Comparison of ENCODE assay signal across 19 cellular contexts in the genomic region with DNA sequence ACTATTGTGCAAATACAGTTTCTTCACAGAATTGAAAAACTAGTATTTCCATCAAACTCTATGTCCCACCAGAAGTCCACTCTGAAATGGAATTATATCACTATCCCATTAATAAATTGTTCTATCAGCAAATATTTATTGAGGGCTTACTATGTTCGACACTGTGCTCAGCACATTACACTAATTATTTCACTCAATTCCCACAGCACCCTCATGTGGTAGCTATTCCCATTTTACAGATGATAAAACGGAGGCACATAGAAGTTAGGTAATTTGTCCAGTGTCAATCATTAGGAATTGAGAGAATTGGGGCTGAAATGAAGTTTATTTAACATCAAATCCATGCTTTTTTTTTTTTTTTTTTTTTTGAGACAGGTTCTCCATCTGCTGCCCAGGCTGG. TPM values are rescaled to one million over a fixed set of nuclear protein-coding genes. Genes with fewer than 3 reads are reported as not detected.
DNase-seq lines count a peak whose midpoint lies in the region; ATAC-seq and TF ChIP-seq lines count a peak whose summit lies in the region.
"Had no signal": no experiment of that assay in that cellular context is flagged by ENCODE, and none has a peak within 500 bp of the region (broad histone marks: within the 10 kb centered on the region; RNA-seq: fewer than 3 reads in every experiment).

No MANE protein-coding gene starts in this region.

- H3K27me3 ChIP-seq in SK-N-SH (ENCODE audit: insufficient read depth): no peaks in the 10 kb centered on the region
- H3K27me3 ChIP-seq in brain microvascular endothelial cell (replicated peaks): no peaks in the 10 kb centered on the region
- H3K27me3 ChIP-seq: left lung, upper lobe of left lung had no signal

- no peaks in the 10 kb centered on the region for H3K9me2 ChIP-seq in SK-N-SH

- H3K4me1 Mint-ChIP-seq in osteocyte (ENCODE audit: unreplicated experiment) (peaks cover 1% of the 10 kb centered on the region), T-cell (no peaks in the 10 kb centered on the region)
- H3K4me1 Mint-ChIP-seq in activated CD4-positive, alpha-beta memory T cell treated with anti-CD3 and anti-CD28 coated beads for 36 hours (ENCODE audit: low read depth): peaks cover 4% of the 10 kb centered on the region
- H3K4me1 Mint-ChIP-seq: brain had no signal

- H3K27ac Mint-ChIP-seq in osteocyte (ENCODE audit: unreplicated experiment) (no peak overlapping the region), T-cell (no peak overlapping the region)
- H3K27ac Mint-ChIP-seq in activated CD4-positive, alpha-beta memory T cell treated with anti-CD3 and anti-CD28 coated beads for 36 hours: no peak overlapping the region
- H3K27ac Mint-ChIP-seq: activated naive CD4-positive, alpha-beta T cell treated with anti-CD3 and anti-CD28 coated beads for 36 hours; brain; stimulated activated naive CD8-positive, alpha-beta T cell treated with anti-CD3 and anti-CD28 coated beads, Interleukin-15, Interleukin-2, amounts not matched to agents 100 ng/mL and 50 ng/mL, for 24 hours; T-helper 2 cell treated with Interferon-gamma antibody and Interleukin-4, amounts not matched to agents 5 μg/mL and 100 μg/mL, for 36 hours had no signal

- H3K27me3 Mint-ChIP-seq in osteocyte (ENCODE audit: unreplicated experiment) (no peaks in the 10 kb centered on the region), T-cell (peaks cover 17 to 27% of the 10 kb centered on the region in 2 donors)
- H3K27me3 Mint-ChIP-seq in activated CD4-positive, alpha-beta memory T cell treated with anti-CD3 and anti-CD28 coated beads for 36 hours: peaks cover 7% of the 10 kb centered on the region
- H3K27me3 Mint-ChIP-seq: brain had no signal

- H3K36me3 ChIP-seq in SK-N-SH (replicated peaks in 1 of 2; ENCODE audit: control insufficient read depth in 1 of 2, insufficient read depth in 2 of 2, low read length in 1 of 2): no peaks in the 10 kb centered on the region
- no peaks in the 10 kb centered on the region for H3K36me3 ChIP-seq in brain microvascular endothelial cell (replicated peaks)
- H3K36me3 ChIP-seq: left lung, upper lobe of left lung had no signal

- H3K27ac ChIP-seq in SK-N-SH (ENCODE audit: low read depth in 2 of 2, low read length in 1 of 2) (no peak overlapping the region), brain microvascular endothelial cell (no peak overlapping the region)
- H3K27ac ChIP-seq: left lung, upper lobe of left lung had no signal

- in situ Hi-C loops in brain microvascular endothelial cell (cut with HindIII; ENCODE audit: low pct_ligation_motif_present, low sequenced_read_pairs): no loop called here

- CTCF ChIA-PET in SK-N-SH (lab: Yijun Ruan, JAX) (interaction anchor here (0.7 to 1.4 kb wide), 3 partner anchors 9 to 45 kb away, joined by 3 to 4 read pairs (median 3); no protein-coding TSS in a partner anchor), T-cell (lab: Charles Lee) (interaction anchor here in 1 of 2 donors (1.2 kb wide), 1 partner anchor 764 kb away, joined by 3 read pairs; no protein-coding TSS in a partner anchor)
- CTCF ChIA-PET in activated CD4-positive, alpha-beta memory T cell treated with anti-CD3 and anti-CD28 coated beads for 36 hours (lab: Charles Lee): interaction anchor here (0.6 to 2.1 kb wide), 4 partner anchors 45 to 157 kb away, joined by 3 to 8 read pairs (median 4); no protein-coding TSS in a partner anchor

- no peak overlapping the region for H2AFZ ChIP-seq in SK-N-SH (ENCODE audit: low read depth)

- peak; percentile 23; the same call in 1 of the 2 replicates for TF ChIP-seq RAD21 in SK-N-SH (IDR thresholded peaks at IDR 0.05; ENCODE audit: low read length)

- ATAC-seq in SK-N-SH treated with all-trans-retinoic acid at 6 μM for 48 hours (no peak), T-cell (replicated peaks in 1 of 4) (no peak), GM18909 (IDR thresholded peaks at IDR 0.05; ENCODE audit: poor library complexity, unreplicated experiment) (no peak)
- ATAC-seq: left lung had no signal

- no peaks in the 10 kb centered on the region for H3K79me2 ChIP-seq in SK-N-SH (ENCODE audit: insufficient read depth)

- H3K9me3 Mint-ChIP-seq in osteocyte (ENCODE audit: unreplicated experiment): peaks cover 2% of the 10 kb centered on the region
- H3K9me3 Mint-ChIP-seq in T-cell: peaks cover 0 to 2% (median 2%) of the 10 kb centered on the region in 3 donors
- H3K9me3 Mint-ChIP-seq in activated CD4-positive, alpha-beta memory T cell treated with anti-CD3 and anti-CD28 coated beads for 36 hours: peaks cover 1% of the 10 kb centered on the region

- peaks cover 8% of the 10 kb centered on the region for H3F3A ChIP-seq in SK-N-SH (replicated peaks; ENCODE audit: insufficient read depth)

- TF ChIP-seq EP300 in SK-N-SH (IDR thresholded peaks at IDR 0.05; ENCODE audit: borderline replicate concordance in 1 of 2, low read depth in 1 of 2, low read length in 1 of 2): no peak

- TF ChIP-seq CTCF in SK-N-SH (IDR thresholded peaks at IDR 0.05) (peak; percentile 43), brain microvascular endothelial cell (IDR thresholded peaks at IDR 0.05; ENCODE audit: low read depth, low read length, missing control alignments) (peak; percentile 10), osteocyte (IDR thresholded peaks at IDR 0.05) (peak; percentile 27)

- no peaks in the 10 kb centered on the region for H3K36me3 Mint-ChIP-seq in osteocyte (ENCODE audit: unreplicated experiment)
- H3K36me3 Mint-ChIP-seq in T-cell: no peaks in the 10 kb centered on the region
- peaks cover 2% of the 10 kb centered on the region for H3K36me3 Mint-ChIP-seq in activated CD4-positive, alpha-beta memory T cell treated with anti-CD3 and anti-CD28 coated beads for 36 hours
- H3K36me3 Mint-ChIP-seq: brain had no signal

- H3K4me3 ChIP-seq in SK-N-SH (ENCODE audit: low read depth in 2 of 2, low read length in 1 of 2) (no peak overlapping the region), brain microvascular endothelial cell (ENCODE audit: low read depth, low read length) (no peak overlapping the region)
- H3K4me3 ChIP-seq: left lung, upper lobe of left lung had no signal

- POLR2A ChIA-PET in SK-N-SH (lab: Yijun Ruan, JAX) (no interaction called here), T-cell (lab: Charles Lee) (no interaction called here)
- POLR2A ChIA-PET in activated CD4-positive, alpha-beta memory T cell treated with anti-CD3 and anti-CD28 coated beads for 36 hours (lab: Charles Lee): no interaction called here

- H3K4me3 Mint-ChIP-seq in osteocyte (ENCODE audit: unreplicated experiment): no peak overlapping the region
- no peak overlapping the region for H3K4me3 Mint-ChIP-seq in T-cell
- H3K4me3 Mint-ChIP-seq in activated CD4-positive, alpha-beta memory T cell treated with anti-CD3 and anti-CD28 coated beads for 36 hours: no peak overlapping the region
- H3K4me3 Mint-ChIP-seq: activated naive CD4-positive, alpha-beta T cell treated with anti-CD3 and anti-CD28 coated beads for 36 hours; brain; stimulated activated naive CD8-positive, alpha-beta T cell treated with anti-CD3 and anti-CD28 coated beads, Interleukin-15, Interleukin-2, amounts not matched to agents 100 ng/mL and 50 ng/mL, for 24 hours; T-helper 2 cell treated with Interferon-gamma antibody and Interleukin-4, amounts not matched to agents 5 μg/mL and 100 μg/mL, for 36 hours had no signal

- H3K9ac ChIP-seq in SK-N-SH: no peak overlapping the region

- WGBS in SK-N-SH (ENCODE audit: low lambda C conversion rate): 86% methylated on average over 2 of the region's 2 CpGs

- peaks cover 0 to 8% of the 10 kb centered on the region in 2 experiments; a peak in 1 of 4 replicates for H3K4me1 ChIP-seq in SK-N-SH (ENCODE audit: control insufficient read depth in 1 of 2, insufficient read depth in 2 of 2, low read depth in 1 of 2, low read length in 1 of 2)
- H3K4me1 ChIP-seq: left lung, upper lobe of left lung had no signal

- intact Hi-C loops in activated CD4-positive, alpha-beta memory T cell treated with anti-CD3 and anti-CD28 coated beads for 36 hours (cut with micrococcal nuclease): loop anchor here (1.0 kb wide), 1 partner anchor 65 kb away; no protein-coding TSS in a partner anchor

- no peak for DNase-seq in SK-N-SH
- peak; percentile 11 for DNase-seq in NAMALWA (ENCODE audit: low spot score)
- DNase-seq in brain microvascular endothelial cell: no peak
- no peak for DNase-seq in osteocyte (ENCODE audit: extremely low spot score, unreplicated experiment)
- no peak for DNase-seq in T-cell
- no peak for DNase-seq in activated CD4-positive, alpha-beta memory T cell treated with anti-CD3 and anti-CD28 coated beads for 36 hours
- DNase-seq: activated CD4-positive, alpha-beta T cell treated with anti-CD3 and anti-CD28 coated beads for 1 hour; activated naive CD4-positive, alpha-beta T cell treated with anti-CD3 and anti-CD28 coated beads for 36 hours; COR-L47; left lung; NCI-H2081; NCI-H774; posterior cingulate gyrus; upper lobe of left lung had no signal

- no peaks in the 10 kb centered on the region for H4K20me1 ChIP-seq in SK-N-SH (ENCODE audit: insufficient read depth)

- no peaks in the 10 kb centered on the region; the same call in 1 of the 2 replicates for H3K9me3 ChIP-seq in SK-N-SH
- H3K9me3 ChIP-seq: left lung, upper lobe of left lung had no signal

- no peak overlapping the region for H3K4me2 ChIP-seq in SK-N-SH

TF ChIP-seq in SK-N-SH, 30 proteins besides CTCF, POLR2A, EP300 and RAD21 (continues in another document):
- TF ChIP-seq YY1 (IDR thresholded peaks at IDR 0.05; ENCODE audit: low read depth) (no peak), MXI1 (IDR thresholded peaks at IDR 0.05; ENCODE audit: low read depth, low read length) (no peak), NRF1 (IDR thresholded peaks at IDR 0.05; ENCODE audit: low read depth, low read length) (no peak), GATA2 (CRISPR knock-in tag; IDR thresholded peaks at IDR 0.05) (no peak), MEF2A (IDR thresholded peaks at IDR 0.05; ENCODE audit: borderline replicate concordance, low read depth) (no peak)

TF ChIP-seq in SK-N-SH treated with all-trans-retinoic acid at 6 μM for 48 hours, 23 proteins besides CTCF, POLR2A, EP300 and RAD21 (continues in another document):
- TF ChIP-seq ZNF70 (CRISPR knock-in tag; IDR thresholded peaks at IDR 0.05) (no peak), PPARA (CRISPR knock-in tag; IDR thresholded peaks at IDR 0.05; ENCODE audit: borderline replicate concordance) (no peak), CSDC2 (CRISPR knock-in tag; IDR thresholded peaks at IDR 0.05) (no peak), RARB (CRISPR knock-in tag; IDR thresholded peaks at IDR 0.05) (no peak), ZNF565 (CRISPR knock-in tag; conservative IDR thresholded peaks at IDR 0.05; ENCODE audit: low read depth) (no peak)

RNA-seq across cellular contexts. Expression of gene MKKS, which starts 52.5 kb away (rescaled TPM):
- polyA plus RNA-seq in SK-N-SH (2012; rRNA removed): 10.1 and 13.3 TPM in 2 replicates
- polyA plus RNA-seq in SK-N-SH (2012; cell fraction: cytosol; rRNA removed): 13.4 and 16.0 TPM in 2 replicates
- 4.6 and 8.3 TPM in 2 replicates for polyA plus RNA-seq in SK-N-SH (2012; cell fraction: nucleus; rRNA removed)
- total RNA-seq in osteocyte (13.0 and 14.7 TPM in 2 replicates), T-cell (10 to 100 TPM in 3 of 5 donors, 1 to 10 TPM in 2; 5.1 to 13.5 (median 11.9) TPM)
- 1 to 10 TPM; 7.1 to 7.5 TPM for total RNA-seq in activated CD4-positive, alpha-beta memory T cell treated with anti-CD3 and anti-CD28 coated beads for 36 hours

RNA-seq across cellular contexts. Expression of gene SLX4IP, which starts 53.6 kb away (rescaled TPM):
- 1.3 and 1.6 TPM in 2 replicates for polyA plus RNA-seq in SK-N-SH (2012; rRNA removed)
- polyA plus RNA-seq in SK-N-SH (2012; cell fraction: cytosol; rRNA removed): 0.85 and 0.97 TPM in 2 replicates
- polyA plus RNA-seq in SK-N-SH (2012; cell fraction: nucleus; rRNA removed): 4.2 and 5.6 TPM in 2 replicates
- total RNA-seq in osteocyte (5.4 and 6.0 TPM in 2 replicates), T-cell (1 to 10 TPM; 4.2 to 5.9 (median 5.2) TPM)
- 1 to 10 TPM; 5.5 to 6.3 TPM for total RNA-seq in activated CD4-positive, alpha-beta memory T cell treated with anti-CD3 and anti-CD28 coated beads for 36 hours
